1 cellular context compared by ENCODE assay signal in the genomic region with DNA sequence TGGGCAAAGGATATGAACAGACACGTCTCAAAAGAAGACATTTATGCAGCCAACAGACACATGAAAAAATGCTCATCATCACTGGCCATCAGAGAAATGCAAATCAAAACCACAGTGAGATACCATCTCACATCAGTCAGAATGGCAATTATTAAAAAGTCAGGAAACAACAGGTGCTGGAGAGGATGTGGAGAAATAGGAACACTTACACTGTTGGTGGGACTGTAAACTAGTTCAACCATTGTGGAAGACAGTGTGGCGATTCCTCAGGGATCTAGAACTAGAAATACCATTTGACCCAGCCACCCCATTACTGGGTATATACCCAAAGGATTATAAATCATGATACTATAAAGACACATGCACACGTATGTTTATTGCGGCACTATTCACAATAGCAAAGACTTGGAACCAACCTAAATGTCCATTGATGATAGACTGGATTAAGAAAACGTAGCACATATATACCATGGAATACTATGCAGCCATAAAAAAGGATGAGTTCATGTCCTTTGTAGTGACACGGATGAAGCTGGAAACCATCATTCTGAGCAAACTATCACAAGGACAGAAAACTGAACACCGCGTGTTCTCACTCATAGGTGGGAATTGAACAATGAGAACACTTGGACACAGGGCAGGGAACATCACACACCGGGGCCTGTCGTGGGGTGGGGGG. TPM values are rescaled to one million over a fixed set of nuclear protein-coding genes. Genes with fewer than 3 reads are reported as not detected.
"Had no signal": no experiment of that assay in that cellular context is flagged by ENCODE, and none has a peak within 500 bp of the region (broad histone marks: within the 10 kb centered on the region; RNA-seq: fewer than 3 reads in every experiment).

No MANE protein-coding gene starts in this region.

RNA-seq across cellular contexts. Expression of a gene that starts 57.1 kb away (rescaled TPM):
- total RNA-seq: PC-3 had no signal
